8 cellular contexts compared by ENCODE assay signal in genomic region chr3:142578309-142579223, GRCh38. TPM values are rescaled to one million over a fixed set of nuclear protein-coding genes. Genes with fewer than 3 reads are reported as not detected.
DNase-seq lines count a peak whose midpoint lies in the region; ATAC-seq, FAIRE-seq and TF ChIP-seq lines count a peak whose summit lies in the region.

Gene ATR, minus strand, starts transcription at chr3:142578733. Its CDS starts 29 bp downstream, at chr3:142578704.

- intact Hi-C loops in left ventricle myocardium inferior (cut with micrococcal nuclease): no loop called here
- intact Hi-C loops in psoas muscle (cut with DNase I): loop anchor here (5.0 kb wide), 1 partner anchor 424 kb away; the partner anchor contains the start of gene U2SURP (in 2 of the 2)

- no peaks in the 10 kb centered on the region for H3K9me3 ChIP-seq in T-helper 17 cell (ENCODE audit: control insufficient read depth, low read length, poor library complexity, severe bottlenecking)
- H3K9me3 ChIP-seq in left ventricle myocardium inferior (replicated peaks): no peaks in the 10 kb centered on the region
- H3K9me3 ChIP-seq in psoas muscle: no peaks in the 10 kb centered on the region

- DNase-seq in NCI-H1694 treated with DMSO at 0.1 percent for 48 hours (lab: John Stamatoyannopoulos, UW) (peak; percentile 86), T-helper 17 cell (peak; percentile 86 to 91 (median 89)), amygdala (lab: John Stamatoyannopoulos, UW) (peak; percentile 57 to 97 (median 90)), left ventricle myocardium inferior (peak; percentile 97), psoas muscle (peak; percentile 98 to 99), urothelium cell line (ENCODE audit: low spot score) (peak; percentile 92)

- peak; percentile 83 for TF ChIP-seq POLR2A in GM15510 (IDR thresholded peaks at IDR 0.05; ENCODE audit: borderline replicate concordance, extremely low read depth, insufficient read length)

- ATAC-seq in HG02885 (IDR thresholded peaks at IDR 0.05; ENCODE audit: poor library complexity, unreplicated experiment): peak; percentile 94
- ATAC-seq in T-helper 17 cell: peak; percentile 93
- peak; percentile 99 to 100 (median 100) for ATAC-seq in psoas muscle

- H3K36me3 Mint-ChIP-seq in T-helper 17 cell (ENCODE audit: low read depth): peaks cover 8% of the 10 kb centered on the region

- 0 to 1% (median 1%) methylated on average over 61 to 65 of the region's 65 CpGs for WGBS in psoas muscle, 3 donors

- H3K4me3 Mint-ChIP-seq in T-helper 17 cell: peak within 1 kb of the TSS; percentile 96

- H3K36me3 ChIP-seq in left ventricle myocardium inferior (no peaks in the 10 kb centered on the region), psoas muscle (ENCODE audit: insufficient read depth in 1 of 2, low read depth in 1 of 2) (peaks cover 0 to 4% of the 10 kb centered on the region in 2 donors)

- TF ChIP-seq CTCF in left ventricle myocardium inferior (IDR thresholded peaks at IDR 0.05; ENCODE audit: borderline replicate concordance) (no peak), psoas muscle (IDR thresholded peaks at IDR 0.05) (no peak)

- H3K4me1 ChIP-seq in left ventricle myocardium inferior: peaks cover 40% of the 10 kb centered on the region
- peaks cover 23% of the 10 kb centered on the region for H3K4me1 ChIP-seq in psoas muscle

- H3K27me3 Mint-ChIP-seq in T-helper 17 cell: peaks cover 10% of the 10 kb centered on the region

- H3K27ac ChIP-seq in left ventricle myocardium inferior (replicated peaks) (peak within 1 kb of the TSS; percentile 96), psoas muscle (peak within 1 kb of the TSS; percentile 83)

- H3K4me1 Mint-ChIP-seq in T-helper 17 cell: peaks cover 42% of the 10 kb centered on the region

- no peak for FAIRE-seq in urothelium cell line (lab: Jason Lieb, UNC)

- H3K27ac Mint-ChIP-seq in T-helper 17 cell: peak within 1 kb of the TSS; percentile 95

- peak within 1 kb of the TSS; percentile 97 for H3K4me3 ChIP-seq in left ventricle myocardium inferior
- peak within 1 kb of the TSS; percentile 79 for H3K4me3 ChIP-seq in psoas muscle

- H3K27me3 ChIP-seq in left ventricle myocardium inferior (ENCODE audit: low read depth) (no peaks in the 10 kb centered on the region), psoas muscle (ENCODE audit: insufficient read depth in 3 of 3, low read length in 2 of 3) (no peaks in the 10 kb centered on the region)

RNA-seq across cellular contexts. Expression of gene ATR, which starts in this region (rescaled TPM):
- 10 to 100 TPM; 34.0 to 35.3 TPM for total RNA-seq in T-helper 17 cell
- total RNA-seq in left ventricle myocardium inferior: 9.1 TPM
- 10 to 100 TPM in 2 of 4 donors, 1 to 10 TPM in 2; 7.5 to 11.1 (median 9.0) TPM for total RNA-seq in psoas muscle
- 1 to 10 TPM; 3.7 to 6.7 (median 4.7) TPM for polyA plus RNA-seq in psoas muscle

Comparison
In these comparisons a context has a peak if more than half of its experiments do, and no peak if none do; other contexts are left out.
1. Peak in every context shown above with its lines: DNase-seq, ATAC-seq, H3K4me3 ChIP-seq and H3K27ac ChIP-seq.